In the genomic region with DNA sequence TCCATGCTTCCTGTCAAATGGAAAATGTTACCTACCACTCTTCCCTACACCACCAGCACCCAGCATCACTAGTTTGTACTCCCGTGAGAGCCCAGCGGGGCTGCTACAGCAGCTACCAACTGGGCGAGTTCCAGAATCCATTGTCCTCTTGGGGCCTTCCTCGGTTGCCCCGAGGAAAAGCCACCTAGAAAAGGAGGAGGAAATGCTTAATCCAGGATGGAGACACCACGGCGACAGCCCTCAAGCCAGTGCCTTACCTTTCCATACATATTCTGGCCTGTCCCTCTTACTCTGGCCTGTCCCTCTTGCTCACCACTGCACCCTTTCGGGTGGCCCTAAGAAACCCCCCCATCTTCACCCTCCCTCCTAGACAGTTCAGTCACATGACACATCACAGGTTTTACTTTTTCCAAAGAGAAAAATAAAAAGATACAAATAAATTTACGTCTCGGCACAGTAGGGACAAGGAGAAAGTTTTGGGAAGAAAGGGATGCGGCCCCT, we compare ENCODE assay signal across 8 cellular contexts. TPM values are rescaled to one million over a fixed set of nuclear protein-coding genes. Genes with fewer than 3 reads are reported as not detected.
DNase-seq lines count a peak whose midpoint lies in the region; ATAC-seq and TF ChIP-seq lines count a peak whose summit lies in the region.

No MANE protein-coding gene starts in this region.

- peaks cover 28% of the 10 kb centered on the region for H3K4me1 Mint-ChIP-seq in activated naive CD4-positive, alpha-beta T cell treated with anti-CD3 and anti-CD28 coated beads, Interleukin-2, amount 50 U/mL, for 24 hours
- H3K4me1 Mint-ChIP-seq in T-helper 17 cell (peaks cover 20% of the 10 kb centered on the region), mesothelial cell of epicardium (peaks cover 13% of the 10 kb centered on the region)

- H3K27me3 Mint-ChIP-seq in activated naive CD4-positive, alpha-beta T cell treated with anti-CD3 and anti-CD28 coated beads, Interleukin-2, amount 50 U/mL, for 24 hours: no peaks in the 10 kb centered on the region
- H3K27me3 Mint-ChIP-seq in T-helper 17 cell (no peaks in the 10 kb centered on the region), mesothelial cell of epicardium (ENCODE audit: low read depth) (no peaks in the 10 kb centered on the region)

- DNase-seq in activated naive CD4-positive, alpha-beta T cell treated with anti-CD3 and anti-CD28 coated beads, Interleukin-2, amount 50 U/mL, for 16 hours: no peak
- DNase-seq in HT-29 (ENCODE audit: low spot score) (peak; percentile 58), T-helper 17 cell (no peak), epithelial cell of esophagus (ENCODE audit: low read depth) (peak; percentile 31), mesothelial cell of epicardium (ENCODE audit: low spot score in 2 of 2, unreplicated experiment in 2 of 2) (no peak), transverse colon (no peak), germinal center (ENCODE audit: low spot score) (no peak)

- H3K27ac Mint-ChIP-seq in activated naive CD4-positive, alpha-beta T cell treated with anti-CD3 and anti-CD28 coated beads, Interleukin-2, amount 50 U/mL, for 24 hours: peak overlapping the region; percentile 85
- H3K27ac Mint-ChIP-seq in T-helper 17 cell (peak overlapping the region; percentile 95), mesothelial cell of epicardium (peak overlapping the region; percentile 98)

- peak overlapping the region; percentile 69 for H3K4me3 ChIP-seq in epithelial cell of esophagus (ENCODE audit: low read length)
- peak overlapping the region; percentile 56 to 92 (median 68) for H3K4me3 ChIP-seq in transverse colon

- H3K36me3 ChIP-seq in transverse colon: peaks cover 0 to 70% (median 18%) of the 10 kb centered on the region in 4 donors

- H3K27me3 ChIP-seq in transverse colon: no peaks in the 10 kb centered on the region

- peak overlapping the region; percentile 92 to 96 (median 96) for H3K27ac ChIP-seq in transverse colon

- H3K4me1 ChIP-seq in transverse colon: peaks cover 0 to 20% (median 17%) of the 10 kb centered on the region in 4 donors

- in situ Hi-C loops in transverse colon (cut with MboI; ENCODE audit: low pct_ligation_motif_present in 1 of 4, low pct_unique_long_range_greater_than_20kb in 1 of 4, low sequenced_read_pairs in 3 of 4): no loop called here

- peaks cover 8% of the 10 kb centered on the region for H3K36me3 Mint-ChIP-seq in activated naive CD4-positive, alpha-beta T cell treated with anti-CD3 and anti-CD28 coated beads, Interleukin-2, amount 50 U/mL, for 24 hours
- H3K36me3 Mint-ChIP-seq in T-helper 17 cell (ENCODE audit: low read depth) (peaks cover 4% of the 10 kb centered on the region), mesothelial cell of epicardium (peaks cover 17% of the 10 kb centered on the region)

- WGBS in transverse colon (ENCODE audit: low coverage in 1 of 2), 2 donors: 2 to 3% methylated on average over 7 to 11 of the region's 11 CpGs

- no peak for TF ChIP-seq POLR2A in transverse colon (IDR thresholded peaks at IDR 0.05)

- H3K9me3 ChIP-seq in T-helper 17 cell (ENCODE audit: control insufficient read depth, low read length, poor library complexity, severe bottlenecking) (no peaks in the 10 kb centered on the region), transverse colon (no peaks in the 10 kb centered on the region)

- H3K4me3 Mint-ChIP-seq in activated naive CD4-positive, alpha-beta T cell treated with anti-CD3 and anti-CD28 coated beads, Interleukin-2, amount 50 U/mL, for 24 hours: peak overlapping the region; percentile 92
- H3K4me3 Mint-ChIP-seq in T-helper 17 cell: peak overlapping the region; percentile 99
- H3K4me3 Mint-ChIP-seq in mesothelial cell of epicardium: peak overlapping the region; percentile 97

- intact Hi-C loops in transverse colon (cut with DNase I; ENCODE audit: low total_unique reads): no loop called here

- TF ChIP-seq CTCF in epithelial cell of esophagus (IDR thresholded peaks at IDR 0.05; ENCODE audit: insufficient read depth, low read depth, low read length, missing control alignments) (no peak), mesothelial cell of epicardium (IDR thresholded peaks at IDR 0.05; ENCODE audit: unreplicated experiment) (no peak), transverse colon (IDR thresholded peaks at IDR 0.05) (peak in 1 of 5 experiments; percentile 1)

- peak; percentile 58 for ATAC-seq in T-helper 17 cell

- TF ChIP-seq EP300 in transverse colon (IDR thresholded peaks at IDR 0.05; ENCODE audit: low read depth): no peak

- no peaks in the 10 kb centered on the region for H3K9me3 Mint-ChIP-seq in activated naive CD4-positive, alpha-beta T cell treated with anti-CD3 and anti-CD28 coated beads, Interleukin-2, amount 50 U/mL, for 24 hours
- no peaks in the 10 kb centered on the region for H3K9me3 Mint-ChIP-seq in mesothelial cell of epicardium

RNA-seq across cellular contexts. Expression of gene RIT1, which starts 0.5 kb away (rescaled TPM):
- total RNA-seq in HT-29 (2014; rRNA removed; shearing (Covaris generic)): 6.5 and 14.8 TPM in 2 replicates
- total RNA-seq in T-helper 17 cell: 10 to 100 TPM; 47.8 to 64.6 TPM
- 34.3 to 37.0 TPM (median 35.5 TPM) in 3 replicates for total RNA-seq in mesothelial cell of epicardium
- 10 to 100 TPM in 3 of 4 donors, 1 to 10 TPM in 1; 6.4 to 23.7 (median 17.0) TPM for total RNA-seq in transverse colon

RNA-seq across cellular contexts. Expression of gene KHDC4, which starts 23.5 kb away (rescaled TPM):
- total RNA-seq in HT-29 (2014; rRNA removed; shearing (Covaris generic)): 44.4 and 53.6 TPM in 2 replicates
- total RNA-seq in T-helper 17 cell: 10 to 100 TPM; 59.9 to 63.1 TPM
- total RNA-seq in mesothelial cell of epicardium: 70.1 to 74.1 TPM (median 73.2 TPM) in 3 replicates
- total RNA-seq in transverse colon: 100 to 1,000 TPM in 2 of 4 donors, 10 to 100 TPM in 2; 76.2 to 158 (median 98.7) TPM

RNA-seq across cellular contexts. Expression of gene RXFP4, which starts 30.8 kb away (rescaled TPM):
- 0.47 and 3.1 TPM in 2 replicates for total RNA-seq in HT-29 (2014; rRNA removed; shearing (Covaris generic))
- total RNA-seq in T-helper 17 cell: not detected
- not detected in 3 replicates for total RNA-seq in mesothelial cell of epicardium
- 10 to 100 TPM in 1 of 4 donors, 1 to 10 TPM in 2, under 1 TPM in 1; 0.80 to 11.6 (median 2.5) TPM for total RNA-seq in transverse colon

RNA-seq across cellular contexts. Expression of gene SYT11, which starts 51.3 kb away (rescaled TPM):
- total RNA-seq in HT-29 (2014; rRNA removed; shearing (Covaris generic)): not detected in 2 replicates
- 10 to 100 TPM; 27.0 to 30.2 TPM for total RNA-seq in T-helper 17 cell
- 0.20 to 0.51 TPM (median 0.45 TPM) in 3 replicates for total RNA-seq in mesothelial cell of epicardium
- 1 to 10 TPM; 2.2 to 5.9 (median 3.6) TPM for total RNA-seq in transverse colon

RNA-seq across cellular contexts. Expression of gene GON4L, which starts 53.7 kb away (rescaled TPM):
- 17.6 and 18.0 TPM in 2 replicates for total RNA-seq in HT-29 (2014; rRNA removed; shearing (Covaris generic))
- total RNA-seq in T-helper 17 cell: 10 to 100 TPM; 88.4 to 93.9 TPM
- total RNA-seq in mesothelial cell of epicardium: 62.4 to 70.1 TPM (median 69.8 TPM) in 3 replicates
- total RNA-seq in transverse colon: 10 to 100 TPM; 36.3 to 75.6 (median 45.6) TPM

Comparison
In these comparisons a context has a peak if more than half of its experiments do, and no peak if none do; other contexts are left out.
1. DNase-seq: peak in HT-29 (single experiment) and epithelial cell of esophagus (single experiment); none in activated naive CD4-positive, alpha-beta T cell treated with anti-CD3 and anti-CD28 coated beads, Interleukin-2, amount 50 U/mL, for 16 hours (single experiment), T-helper 17 cell (0 of 3), mesothelial cell of epicardium (0 of 2), transverse colon (single experiment) and germinal center (single experiment).
2. Peak in every context shown above with its lines, with median percentiles within 50 percentile points of each other: H3K27ac Mint-ChIP-seq and H3K4me3 Mint-ChIP-seq.